8 cellular contexts compared by ENCODE assay signal in the genomic region with DNA sequence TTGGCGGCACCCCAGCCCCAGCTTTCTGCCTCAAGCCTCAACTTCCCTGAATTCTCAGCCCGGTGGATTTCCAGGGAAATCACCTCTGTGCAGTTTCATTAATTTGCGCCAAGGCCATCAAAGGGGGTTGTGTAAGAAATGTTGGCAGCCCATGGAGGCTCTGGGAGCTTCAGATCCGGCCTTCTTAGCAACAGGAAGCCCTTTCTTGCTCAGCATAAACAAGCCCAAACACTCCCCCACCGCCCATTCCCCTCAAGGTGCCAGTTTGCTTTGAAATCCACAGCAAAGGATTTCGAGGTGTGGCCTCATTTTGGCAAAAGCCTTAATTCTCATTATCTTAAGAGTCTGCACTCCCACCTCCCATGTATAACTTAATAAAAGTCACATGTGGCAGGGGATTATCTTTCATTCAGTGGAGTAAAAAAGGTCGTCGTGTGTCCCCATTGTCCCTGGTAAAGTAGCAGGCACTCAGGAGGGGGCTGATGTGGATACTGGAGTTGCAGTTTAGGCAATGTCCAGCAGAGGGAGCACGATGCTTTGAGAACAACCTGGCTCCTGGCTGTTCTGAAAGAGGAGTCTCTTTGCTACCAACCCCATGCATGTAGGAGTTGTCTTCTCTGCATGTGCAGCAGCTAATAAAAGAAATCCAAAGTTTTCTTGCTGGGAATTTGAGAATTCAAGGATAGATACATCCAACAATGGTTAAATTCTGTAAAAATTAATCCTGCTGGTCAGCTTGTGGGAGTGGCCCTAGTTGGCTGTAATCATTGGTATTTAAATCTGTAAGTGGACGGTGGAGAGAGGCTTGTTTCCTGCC. TPM values are rescaled to one million over a fixed set of nuclear protein-coding genes. Genes with fewer than 3 reads are reported as not detected.
DNase-seq lines count a peak whose midpoint lies in the region; ATAC-seq and TF ChIP-seq lines count a peak whose summit lies in the region.

No MANE protein-coding gene starts in this region.

- BruUV-seq in A673 (replicated peaks; lab: Mats Ljungman, UMichigan) = no TSS peak

- CTCF ChIA-PET in A673 (lab: Charles Lee) = interaction anchor here (0.6 kb wide), 1 partner anchor 332 kb away, joined by 4 read pairs; no protein-coding TSS in a partner anchor

- no peak overlapping the region for H3K27ac ChIP-seq in A673 (ENCODE audit: low read depth, low read length, poor library complexity, severe bottlenecking)

- no peaks in the 10 kb centered on the region for H3K9me3 ChIP-seq in A673 (ENCODE audit: low read depth, low read length, poor library complexity, severe bottlenecking)

- intact Hi-C loops in A673 (cut with micrococcal nuclease; ENCODE audit: unreplicated experiment) = loop anchor here (1.0 to 10.0 kb wide), 3 partner anchors 114 to 401 kb away; no protein-coding TSS in a partner anchor

- peak; percentile 95 for ATAC-seq in GM18511 (IDR thresholded peaks at IDR 0.05; ENCODE audit: unreplicated experiment)
- peak; percentile 71 for ATAC-seq in HG03108 (IDR thresholded peaks at IDR 0.05; ENCODE audit: unreplicated experiment)

- POLR2A ChIA-PET in A673 (lab: Charles Lee; ENCODE audit: low non-redundant PET) = no interaction called here

- H3K36me3 ChIP-seq in A673 (ENCODE audit: insufficient read depth, low read length, poor library complexity, severe bottlenecking) = no peaks in the 10 kb centered on the region

- DNase-seq in A673 (ENCODE audit: low spot score) (peak; percentile 78), NCI-H226 (peak; percentile 35), kidney glomerular epithelial cell (lab: John Stamatoyannopoulos, UW) (peak; percentile 59)
- DNase-seq in activated CD4-positive, CD25-positive, alpha-beta regulatory T cell (lab: John Stamatoyannopoulos, UW) = peak; percentile 34 to 69 (median 56)
- DNase-seq in central memory CD4-positive, alpha-beta T cell = peak; percentile 54
- peak; percentile 69 for DNase-seq in stimulated activated CD4-positive, alpha-beta T cell treated with anti-CD3 and anti-CD28 coated beads, Interleukin-2, amount 100 ng/mL, for 4 hours (ENCODE audit: low read depth)

- TF ChIP-seq CTCF in A673 (conservative IDR thresholded peaks at IDR 0.05; ENCODE audit: low read depth, low read length) = peak; percentile 75

- H3K4me3 ChIP-seq in A673 (ENCODE audit: low read depth, low read length, poor library complexity, severe bottlenecking) = no peak overlapping the region

- no peaks in the 10 kb centered on the region for H3K4me1 ChIP-seq in A673 (ENCODE audit: insufficient read depth, low read length, poor library complexity, severe bottlenecking)

- no peaks in the 10 kb centered on the region for H3K27me3 ChIP-seq in A673 (replicated peaks; ENCODE audit: insufficient read depth, low read depth, low read length, poor library complexity)

RNA-seq across cellular contexts. Expression of a gene that starts 39.5 kb away (rescaled TPM):
- total RNA-seq in A673 (2021) = 2.2 and 3.8 TPM in 2 replicates
